Comparison of ENCODE assay signal across 25 cellular contexts in genomic region chr9:95684516-95684915, GRCh38.
"Had no signal": no experiment of that assay in that cellular context is flagged by ENCODE, and none has a peak within 500 bp of the region (broad histone marks: within the 10 kb centered on the region; RNA-seq: fewer than 3 reads in every experiment).

No MANE protein-coding gene starts in this region.

- ATAC-seq: effector memory CD8-positive, alpha-beta T cell; esophagus mucosa; foreskin keratinocyte; gastrocnemius medialis; heart right ventricle; left cardiac atrium; left lung; left ventricle myocardium superior; lower lobe of right lung; mucosa of descending colon had no signal

- FAIRE-seq: endometrium, islet of Langerhans, keratinocyte had no signal

- H3K36me3 ChIP-seq: colonic mucosa, esophagus squamous epithelium, gastrocnemius medialis, heart right ventricle, left lung, lower lobe of right lung had no signal

- DNase-seq: colonic mucosa; cortex of kidney; effector CD8-positive, alpha-beta T cell; effector memory CD8-positive, alpha-beta T cell; endodermal cell; erythroblast; esophagus squamous epithelium; foreskin keratinocyte; gastrocnemius medialis; glutamatergic neuron; head of caudate nucleus; heart right ventricle; hippocampal formation; left cardiac atrium; left lung; left ventricle myocardium superior; lower lobe of right lung; mesenchymal stem cell; mucosa of descending colon; naive B cell had no signal

- H3K4me3 ChIP-seq: colonic mucosa, esophagus squamous epithelium, gastrocnemius medialis, heart right ventricle, left lung, lower lobe of right lung, mucosa of descending colon had no signal

- H3K4me1 ChIP-seq: colonic mucosa, esophagus squamous epithelium, foreskin keratinocyte, gastrocnemius medialis, left lung, lower lobe of right lung had no signal

- H3K9me3 ChIP-seq: colonic mucosa, esophagus squamous epithelium, gastrocnemius medialis, heart right ventricle, left lung, lower lobe of right lung, mucosa of descending colon had no signal

- H3K27me3 ChIP-seq: colonic mucosa, foreskin keratinocyte, gastrocnemius medialis, left lung had no signal

- H3K27ac ChIP-seq: colonic mucosa, epithelial cell of prostate, esophagus squamous epithelium, foreskin keratinocyte, gastrocnemius medialis, heart right ventricle, left lung, lower lobe of right lung had no signal
